ENCODE assay signal across 1 cellular context in genomic region chr6:106805017-106805335, GRCh38.
TF ChIP-seq lines count a peak whose summit lies in the region.

No MANE protein-coding gene starts in this region.

TF ChIP-seq in GM23338, 12 proteins besides CTCF, POLR2A, EP300 and RAD21 (continued from another document):
- no peak for TF ChIP-seq ZNF462 (CRISPR knock-in tag; IDR thresholded peaks at IDR 0.05)
- no peak for TF ChIP-seq STAT1 (IDR thresholded peaks at IDR 0.05; ENCODE audit: unreplicated experiment)
